ENCODE assay signal across 31 cellular contexts in the genomic region with DNA sequence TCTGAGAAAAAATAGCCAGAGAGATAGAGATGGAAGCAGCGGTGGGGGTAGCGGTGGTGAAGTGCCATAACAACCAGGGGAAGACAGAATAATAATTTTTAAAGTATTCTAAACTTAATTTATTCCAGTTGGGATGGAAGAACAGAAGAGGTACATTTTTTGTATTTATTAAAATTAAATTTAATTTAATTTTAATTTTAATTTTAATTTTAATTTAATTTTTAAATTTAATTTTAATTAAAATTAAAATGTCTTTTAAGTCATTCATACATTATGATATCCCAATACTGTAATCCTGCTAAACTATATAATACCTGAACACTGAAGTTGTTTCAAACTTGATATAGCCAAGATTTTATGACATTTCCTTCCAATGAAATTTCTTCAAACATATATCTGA.
"Had no signal": no experiment of that assay in that cellular context is flagged by ENCODE, and none has a peak within 500 bp of the region (broad histone marks: within the 10 kb centered on the region; RNA-seq: fewer than 3 reads in every experiment).

No MANE protein-coding gene starts in this region.

- FAIRE-seq: endothelial cell of umbilical vein had no signal

- DNase-seq: activated B cell treated with CpG ODN at 0.5 μM for 24 hours; activated CD4-positive, alpha-beta T cell treated with anti-CD3 and anti-CD28 coated beads for 48 hours; activated CD4-positive, alpha-beta T cell treated with anti-CD3 and anti-CD28 coated beads, Interleukin-2, amount 50 U/mL, for 1 hour; activated CD4-positive, alpha-beta T cell treated with anti-CD3 and anti-CD28 coated beads, Interleukin-2, amount 50 U/mL, for 48 hours; activated CD8-positive, alpha-beta memory T cell treated with anti-CD3 and anti-CD28 coated beads for 24 hours; activated CD8-positive, alpha-beta T cell treated with anti-CD3 and anti-CD28 coated beads for 36 hours; activated gamma-delta T cell; activated naive CD4-positive, alpha-beta T cell; activated naive CD4-positive, alpha-beta T cell treated with anti-CD3 and anti-CD28 coated beads, Interleukin-2, amount 10 ng/mL, durations not matched to agents 7 days and 5 days; activated naive CD8-positive, alpha-beta T cell treated with anti-CD3 and anti-CD28 coated beads, Interleukin-2, amount 10 ng/mL, durations not matched to agents 7 days and 5 days; activated T-cell treated with anti-CD3 and anti-CD28 coated beads, Interleukin-2, amount 50 U/mL, for 48 hours; central memory CD4-positive, alpha-beta T cell; cerebellar nuclear complex; cortex of kidney; dermis blood vessel endothelial cell; effector CD4-positive, alpha-beta T cell; effector memory CD8-positive, alpha-beta T cell; esophagus squamous epithelium; foreskin melanocyte; heart right ventricle; SW 1271; T-cell; T1000 had no signal

- H3K4me1 ChIP-seq: ascending aorta, breast epithelium, esophagus squamous epithelium, heart right ventricle had no signal

- H3K36me3 ChIP-seq: ascending aorta, breast epithelium, cardiac muscle cell, esophagus squamous epithelium had no signal

- ATAC-seq: activated CD4-positive, CD25-positive, alpha-beta regulatory T cell treated with anti-CD3 and anti-CD28 coated beads, Interleukin-2, amount 50 U/mL, for 24 hours; activated CD8-positive, alpha-beta T cell treated with anti-CD3 and anti-CD28 coated beads for 36 hours; activated naive CD4-positive, alpha-beta T cell treated with anti-CD3 and anti-CD28 coated beads, Interleukin-2, amount 50 U/mL, for 72 hours; effector memory CD8-positive, alpha-beta T cell; heart right ventricle; T-cell had no signal

- H3K27ac ChIP-seq: ascending aorta, breast epithelium, cardiac muscle cell, epithelial cell of prostate, esophagus squamous epithelium, heart right ventricle, hepatocyte had no signal

- H3K27me3 ChIP-seq: ascending aorta, breast epithelium, cardiac muscle cell, esophagus squamous epithelium, heart right ventricle, hepatocyte had no signal

- H3K9me3 ChIP-seq: ascending aorta, breast epithelium, esophagus squamous epithelium, heart right ventricle had no signal

- H3K4me3 ChIP-seq: ascending aorta, breast epithelium, cardiac muscle cell, esophagus squamous epithelium, heart right ventricle, hepatocyte had no signal
